In genomic region chr2:126655500-126656310, GRCh38 we compare ENCODE assay signal across 8 cellular contexts. TPM values are rescaled to one million over a fixed set of nuclear protein-coding genes. Genes with fewer than 3 reads are reported as not detected.
A peak's percentile ranks its signal among the peaks of the same experiment; 100 is the strongest.
DNase-seq lines count a peak whose midpoint lies in the region; ATAC-seq and TF ChIP-seq lines count a peak whose summit lies in the region.

Gene GYPC, plus strand, starts transcription at chr2:126656158. Its CDS starts 106 bp downstream, at chr2:126656264.

- no peak for TF ChIP-seq POLR2A in thyroid gland (IDR thresholded peaks at IDR 0.05)

- intact Hi-C loops in thyroid gland (cut with DNase I) = no loop called here

- H3K9me3 ChIP-seq in thyroid gland = no peaks in the 10 kb centered on the region

- H3K27ac ChIP-seq in thyroid gland = peak within 1 kb of the TSS; percentile 88 to 92 (median 91)

- peak; percentile 58 for DNase-seq in COLO829 (ENCODE audit: low spot score)
- DNase-seq in HS-27A (ENCODE audit: low read depth) = peak; percentile 17
- DNase-seq in activated CD8-positive, alpha-beta memory T cell treated with anti-CD3 and anti-CD28 coated beads for 24 hours = peak; percentile 83
- no peak for DNase-seq in epithelial cell of esophagus (ENCODE audit: low read depth)
- DNase-seq in mucosa of gallbladder (ENCODE audit: low spot score) = peak; percentile 55
- peak; percentile 41 to 49 for DNase-seq in thyroid gland
- no peak for DNase-seq in NCI-H128 (lab: John Stamatoyannopoulos, UW; ENCODE audit: unreplicated experiment)

- no peaks in the 10 kb centered on the region for H3K36me3 ChIP-seq in thyroid gland

- H3K4me3 ChIP-seq in epithelial cell of esophagus (ENCODE audit: low read length) (peak within 1 kb of the TSS; percentile 16), thyroid gland (replicated peaks in 1 of 3) (peak within 1 kb of the TSS; percentile 1 to 44 (median 26))

- ATAC-seq in GM21381 (IDR thresholded peaks at IDR 0.05; ENCODE audit: unreplicated experiment) = peak; percentile 29

- H3K27me3 ChIP-seq in thyroid gland = no peaks in the 10 kb centered on the region

- WGBS in thyroid gland, 2 donors = 17 to 18% methylated on average over 32 to 37 of the region's 38 CpGs

- no peak for TF ChIP-seq CTCF in epithelial cell of esophagus (IDR thresholded peaks at IDR 0.05; ENCODE audit: insufficient read depth, low read depth, low read length, missing control alignments)
- no peak for TF ChIP-seq CTCF in thyroid gland (IDR thresholded peaks at IDR 0.05)

- H3K4me1 ChIP-seq in thyroid gland = peaks cover 0 to 15% of the 10 kb centered on the region in 2 donors

RNA-seq across cellular contexts. Expression of gene GYPC, which starts in this region (rescaled TPM):
- total RNA-seq in mucosa of gallbladder (51.1 TPM), thyroid gland (10 to 100 TPM; 17.1 to 83.6 (median 42.5) TPM)

Comparison
In these comparisons a context has a peak if more than half of its experiments do, and no peak if none do; other contexts are left out.
1. DNase-seq: peak in COLO829 (single experiment), HS-27A (single experiment), activated CD8-positive, alpha-beta memory T cell treated with anti-CD3 and anti-CD28 coated beads for 24 hours (single experiment), mucosa of gallbladder (single experiment) and thyroid gland (2 of 2); none in epithelial cell of esophagus (single experiment) and NCI-H128 (single experiment).